ENCODE assay signal across 12 cellular contexts in genomic region chr10:68329506-68329861, GRCh38. TPM values are rescaled to one million over a fixed set of nuclear protein-coding genes. Genes with fewer than 3 reads are reported as not detected.
DNase-seq lines count a peak whose midpoint lies in the region; ATAC-seq, FAIRE-seq and TF ChIP-seq lines count a peak whose summit lies in the region.
"Had no signal": no experiment of that assay in that cellular context is flagged by ENCODE, and none has a peak within 500 bp of the region (broad histone marks: within the 10 kb centered on the region; RNA-seq: fewer than 3 reads in every experiment).

No MANE protein-coding gene starts in this region.

- H3K27ac ChIP-seq in A549 (peak overlapping the region; percentile 77 to 80; a peak in 5 of 6 replicates), OCI-LY1 (ENCODE audit: low read depth, low read length, poor library complexity, severe bottlenecking) (peak overlapping the region; percentile 96), dorsolateral prefrontal cortex (peak overlapping the region; percentile 88 to 100 (median 99)), neuronal stem cell (replicated peaks; ENCODE audit: low read length) (peak overlapping the region; percentile 20)

- DNase-seq in A549 (ENCODE audit: low read depth in 1 of 2, low spot score in 1 of 2) (no peak), dorsolateral prefrontal cortex (no peak), neuronal stem cell (ENCODE audit: low spot score) (no peak), NCI-H2081 (lab: John Stamatoyannopoulos, UW) (no peak), AG20443 (ENCODE audit: low spot score) (no peak)
- DNase-seq in activated CD4-positive, alpha-beta T cell treated with anti-CD3 and anti-CD28 coated beads for 48 hours: no peak
- DNase-seq: activated CD4-positive, alpha-beta T cell treated with anti-CD3 and anti-CD28 coated beads for 4 hours; KBM-7 had no signal

- H2BK15ac ChIP-seq in neuronal stem cell (ENCODE audit: low read length): no peak overlapping the region

- peaks cover 26% of the 10 kb centered on the region for H3K79me2 ChIP-seq in OCI-LY1 (ENCODE audit: insufficient read depth, low read length)

- TF ChIP-seq RAD21 in A549 (conservative IDR thresholded peaks at IDR 0.05 in 1 of 2, IDR thresholded peaks at IDR 0.05 in 1 of 2): no peak

- H3K4ac ChIP-seq in neuronal stem cell (ENCODE audit: low read length): no peak overlapping the region

- intact Hi-C loops in dorsolateral prefrontal cortex (cut with DNase I): loop anchor here in 1 of 2 donors (10.0 kb wide), 1 partner anchor 255 kb away; the partner anchor contains the start of gene HERC4

- no peaks in the 10 kb centered on the region for H4K20me1 ChIP-seq in OCI-LY1 (ENCODE audit: insufficient read depth, low read length)

- no peak overlapping the region for H2BK12ac ChIP-seq in neuronal stem cell (ENCODE audit: low read length)

- H3K4me3 ChIP-seq in A549 (no peak overlapping the region), OCI-LY1 (ENCODE audit: low read depth, low read length, poor library complexity, severe bottlenecking) (no peak overlapping the region), dorsolateral prefrontal cortex (no peak overlapping the region), neuronal stem cell (ENCODE audit: low read length in 2 of 2) (no peak overlapping the region)

- H3K9ac ChIP-seq in OCI-LY1 (ENCODE audit: low read length): no peak overlapping the region
- no peak overlapping the region for H3K9ac ChIP-seq in neuronal stem cell (ENCODE audit: low read depth, low read length, poor library complexity)

- TF ChIP-seq CTCF in A549 (IDR thresholded peaks at IDR 0.05) (no peak), OCI-LY1 (IDR thresholded peaks at IDR 0.05; ENCODE audit: low read length) (no peak), dorsolateral prefrontal cortex (IDR thresholded peaks at IDR 0.05 in 54 of 56, conservative IDR thresholded peaks at IDR 0.05 in 2 of 56; ENCODE audit: low read depth in 1 of 56, partially characterized antibody in 56 of 56) (no peak)

- no peak overlapping the region for H2BK5ac ChIP-seq in neuronal stem cell (ENCODE audit: low read length)

- no peak overlapping the region for H2AK5ac ChIP-seq in neuronal stem cell (ENCODE audit: low read depth, low read length)

- FAIRE-seq in A549 (lab: Jason Lieb, UNC): no peak
- FAIRE-seq: GM18507, islet of Langerhans had no signal

- no peak for ATAC-seq in A549
- no peak for ATAC-seq in HG02798 (IDR thresholded peaks at IDR 0.05; ENCODE audit: poor library complexity, unreplicated experiment)

- no peaks in the 10 kb centered on the region for H3K27me3 ChIP-seq in OCI-LY1 (ENCODE audit: insufficient read depth, low read length)
- H3K27me3 ChIP-seq in dorsolateral prefrontal cortex: no peaks in the 10 kb centered on the region
- no peaks in the 10 kb centered on the region for H3K27me3 ChIP-seq in neuronal stem cell (ENCODE audit: control insufficient read depth in 3 of 3, insufficient read depth in 3 of 3, low read depth in 1 of 3, low read length in 3 of 3)

- no peak for TF ChIP-seq EP300 in A549 (IDR thresholded peaks at IDR 0.05)

- H2BK120ac ChIP-seq in neuronal stem cell (ENCODE audit: low read depth, low read length): no peak overlapping the region

- peaks cover 18% of the 10 kb centered on the region for H3K36me3 ChIP-seq in OCI-LY1 (ENCODE audit: insufficient read depth, low read length)
- H3K36me3 ChIP-seq in neuronal stem cell (replicated peaks in 1 of 2; ENCODE audit: control insufficient read depth in 2 of 2, insufficient read depth in 2 of 2, low read length in 2 of 2): peaks cover 0 to 15% of the 10 kb centered on the region in 2 donors

- H3K23ac ChIP-seq in neuronal stem cell (ENCODE audit: low read depth, low read length, poor library complexity): no peak overlapping the region

- whole genome bisulfite sequencing in A549 (ENCODE audit: missing lambda C conversion rate): 89% methylated on average over 1 of the region's 1 CpG
- no CpG with 5 or more reads among the region's 1 CpG for WGBS in neuronal stem cell (ENCODE audit: extremely low coverage in 2 of 2, insufficient read length in 2 of 2, insufficient replicate concordance in 1 of 2), 2 donors

- H3K9me3 ChIP-seq in A549 (no peaks in the 10 kb centered on the region), OCI-LY1 (ENCODE audit: low read length) (no peaks in the 10 kb centered on the region), neuronal stem cell (replicated peaks in 1 of 2; ENCODE audit: control insufficient read depth in 2 of 2, insufficient read depth in 1 of 2, low read depth in 1 of 2, low read length in 2 of 2) (no peaks in the 10 kb centered on the region)

- H3K9me2 ChIP-seq in OCI-LY1 (ENCODE audit: low read depth, low read length): no peaks in the 10 kb centered on the region

- no peak overlapping the region for H3K14ac ChIP-seq in neuronal stem cell (ENCODE audit: low read length)

- H2AFZ ChIP-seq in OCI-LY1 (ENCODE audit: low read length) (no peak overlapping the region), neuronal stem cell (ENCODE audit: low read length) (no peak overlapping the region)

- POLR2A ChIA-PET in A549 (lab: Yijun Ruan, JAX): interaction anchor here (0.7 to 1.1 kb wide), 2 partner anchors 222 to 234 kb away, joined by 3 read pairs; no protein-coding TSS in a partner anchor

- H3K4me2 ChIP-seq in A549: no peak overlapping the region; the same call in 2 of the 3 replicates
- H3K4me2 ChIP-seq in OCI-LY1 (ENCODE audit: low read length): no peak overlapping the region
- no peak overlapping the region for H3K4me2 ChIP-seq in neuronal stem cell (ENCODE audit: insufficient read depth, low read length, poor library complexity, severe bottlenecking)

- no peak overlapping the region for H4K91ac ChIP-seq in neuronal stem cell (ENCODE audit: low read depth, low read length, poor library complexity)

- CTCF ChIA-PET in A549 (lab: Yijun Ruan, JAX): interaction anchor here (0.6 to 1.7 kb wide), 4 partner anchors 23 to 615 kb away, joined by 3 to 4 read pairs (median 4); no protein-coding TSS in a partner anchor

- H4K8ac ChIP-seq in neuronal stem cell (ENCODE audit: low read depth, low read length): no peak overlapping the region

- H3K4me1 ChIP-seq in A549: peaks cover 30% of the 10 kb centered on the region
- peaks cover 42% of the 10 kb centered on the region for H3K4me1 ChIP-seq in OCI-LY1 (ENCODE audit: insufficient read depth, low read length, severe bottlenecking)
- peaks cover 4 to 16% of the 10 kb centered on the region in 2 donors for H3K4me1 ChIP-seq in neuronal stem cell (ENCODE audit: control insufficient read depth in 2 of 2, insufficient read depth in 1 of 2, low read depth in 1 of 2, low read length in 2 of 2)

- H3K18ac ChIP-seq in neuronal stem cell (ENCODE audit: low read length): no peak overlapping the region

- no peaks in the 10 kb centered on the region for H3F3A ChIP-seq in OCI-LY1 (ENCODE audit: insufficient read depth, low read length)

- no peak for TF ChIP-seq POLR2A in A549 (IDR thresholded peaks at IDR 0.05; ENCODE audit: low read length)

- no peaks in the 10 kb centered on the region for H3K79me1 ChIP-seq in neuronal stem cell (ENCODE audit: low read depth, low read length)

TF ChIP-seq in A549, 52 proteins besides CTCF, POLR2A, EP300 and RAD21:
- TF ChIP-seq PHF8 (IDR thresholded peaks at IDR 0.05; ENCODE audit: borderline replicate concordance, low read depth): no peak
- TF ChIP-seq EHF (CRISPR knock-in tag; IDR thresholded peaks at IDR 0.05): no peak
- TF ChIP-seq JUN (IDR thresholded peaks at IDR 0.05): no peak
- no peak for TF ChIP-seq HOXA7 (CRISPR knock-in tag; IDR thresholded peaks at IDR 0.05)
- TF ChIP-seq FOSL2 (IDR thresholded peaks at IDR 0.05): no peak
- no peak for TF ChIP-seq FOSL2 (CRISPR knock-in tag; IDR thresholded peaks at IDR 0.05)
- TF ChIP-seq TP53 (CRISPR knock-in tag; IDR thresholded peaks at IDR 0.05): no peak
- TF ChIP-seq GATA3 (IDR thresholded peaks at IDR 0.05; ENCODE audit: borderline replicate concordance): no peak

RNA-seq across cellular contexts. Expression of gene HNRNPH3, which starts 2.4 kb away (rescaled TPM):
- polyA plus RNA-seq in A549 (2011; rRNA removed) (108 and 210 TPM in 2 replicates), A549 (2017; fragmentation: RNase III; extraction: RNeasy Plus Mini Kit Qiagen cat#74134 plus additional on column Dnase treatment) (354 to 392 TPM (median 391 TPM) in 3 replicates)
- 94.8 and 117 TPM in 2 replicates for polyA plus RNA-seq in A549 (2012; cell fraction: cytosol; rRNA removed)
- 31.9 and 54.6 TPM in 2 replicates for polyA plus RNA-seq in A549 (2012; cell fraction: nucleus; rRNA removed)
- polyA minus RNA-seq in A549 (2011; rRNA and poly(A)+ RNA removed): 32.2 and 36.4 TPM in 2 replicates
- 100 to 1,000 TPM in 113 of 120 experiments, 10 to 100 TPM in 7; 77.7 to 201 (median 131) TPM for total RNA-seq in dorsolateral prefrontal cortex
- 341 TPM for polyA plus RNA-seq in neuronal stem cell (2013, experiment 1 of 2)
- 342 TPM for polyA plus RNA-seq in neuronal stem cell (2013, experiment 2 of 2)

RNA-seq across cellular contexts. Expression of gene PBLD, which starts 3.2 kb away (rescaled TPM):
- polyA plus RNA-seq in A549 (2011; rRNA removed): 1.8 and 3.4 TPM in 2 replicates
- 0.52 and 0.88 TPM in 2 replicates for polyA plus RNA-seq in A549 (2012; cell fraction: cytosol; rRNA removed)
- 0.41 and 0.93 TPM in 2 replicates for polyA plus RNA-seq in A549 (2012; cell fraction: nucleus; rRNA removed)
- polyA plus RNA-seq in A549 (2017; fragmentation: RNase III; extraction: RNeasy Plus Mini Kit Qiagen cat#74134 plus additional on column Dnase treatment): 4.2 to 4.5 TPM (median 4.2 TPM) in 3 replicates
- 1.1 and 1.7 TPM in 2 replicates for polyA minus RNA-seq in A549 (2011; rRNA and poly(A)+ RNA removed)
- 10 to 100 TPM in 20 of 120 experiments, 1 to 10 TPM in 100; 2.8 to 18.0 (median 7.7) TPM for total RNA-seq in dorsolateral prefrontal cortex
- polyA plus RNA-seq in neuronal stem cell (2013, experiment 1 of 2): 3.0 TPM
- 2.4 TPM for polyA plus RNA-seq in neuronal stem cell (2013, experiment 2 of 2)

Comparison
In these comparisons a context has a peak if more than half of its experiments do, and no peak if none do; other contexts are left out.
1. H3K27ac ChIP-seq: peak in every context shown above with its lines; median percentile 99 in dorsolateral prefrontal cortex; 96 in OCI-LY1; 78 in A549; 20 in neuronal stem cell.